1 cellular context compared by ENCODE assay signal in the genomic region with DNA sequence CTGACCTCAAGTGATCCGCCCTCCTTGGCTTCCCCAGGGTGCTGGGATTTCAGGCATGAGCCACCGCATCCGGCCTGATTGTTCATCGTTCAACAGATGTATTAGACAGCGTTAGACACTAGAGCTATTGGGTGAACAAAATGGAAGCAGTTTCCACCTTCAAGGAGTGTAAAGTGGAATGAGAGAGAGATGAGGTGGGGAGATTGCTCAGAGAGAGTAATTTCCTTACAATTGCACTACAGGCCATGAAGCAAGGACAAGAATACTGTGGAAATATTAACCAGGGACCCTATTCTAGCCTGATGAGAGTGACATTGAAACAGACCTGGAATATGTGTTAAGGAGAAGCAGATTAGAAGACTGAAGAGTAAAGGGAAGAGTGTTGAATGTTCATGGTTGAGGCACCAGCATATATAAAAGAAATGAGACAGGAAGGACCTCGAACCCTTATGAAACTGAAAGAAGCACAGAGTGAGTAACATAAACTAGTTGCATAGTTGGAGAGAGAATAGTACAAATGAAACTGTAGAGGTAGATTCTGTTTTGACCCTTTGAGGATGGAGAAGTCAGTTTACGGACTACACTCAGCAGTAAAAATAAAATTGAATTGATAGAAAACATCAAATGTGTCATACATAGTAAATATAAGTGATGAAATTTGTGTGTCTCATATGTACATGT.
TF ChIP-seq lines count a peak whose summit lies in the region.

No MANE protein-coding gene starts in this region.

TF ChIP-seq in GM23338, 12 proteins besides CTCF, POLR2A, EP300 and RAD21 (continued from another document):
- TF ChIP-seq, protein P1, sequence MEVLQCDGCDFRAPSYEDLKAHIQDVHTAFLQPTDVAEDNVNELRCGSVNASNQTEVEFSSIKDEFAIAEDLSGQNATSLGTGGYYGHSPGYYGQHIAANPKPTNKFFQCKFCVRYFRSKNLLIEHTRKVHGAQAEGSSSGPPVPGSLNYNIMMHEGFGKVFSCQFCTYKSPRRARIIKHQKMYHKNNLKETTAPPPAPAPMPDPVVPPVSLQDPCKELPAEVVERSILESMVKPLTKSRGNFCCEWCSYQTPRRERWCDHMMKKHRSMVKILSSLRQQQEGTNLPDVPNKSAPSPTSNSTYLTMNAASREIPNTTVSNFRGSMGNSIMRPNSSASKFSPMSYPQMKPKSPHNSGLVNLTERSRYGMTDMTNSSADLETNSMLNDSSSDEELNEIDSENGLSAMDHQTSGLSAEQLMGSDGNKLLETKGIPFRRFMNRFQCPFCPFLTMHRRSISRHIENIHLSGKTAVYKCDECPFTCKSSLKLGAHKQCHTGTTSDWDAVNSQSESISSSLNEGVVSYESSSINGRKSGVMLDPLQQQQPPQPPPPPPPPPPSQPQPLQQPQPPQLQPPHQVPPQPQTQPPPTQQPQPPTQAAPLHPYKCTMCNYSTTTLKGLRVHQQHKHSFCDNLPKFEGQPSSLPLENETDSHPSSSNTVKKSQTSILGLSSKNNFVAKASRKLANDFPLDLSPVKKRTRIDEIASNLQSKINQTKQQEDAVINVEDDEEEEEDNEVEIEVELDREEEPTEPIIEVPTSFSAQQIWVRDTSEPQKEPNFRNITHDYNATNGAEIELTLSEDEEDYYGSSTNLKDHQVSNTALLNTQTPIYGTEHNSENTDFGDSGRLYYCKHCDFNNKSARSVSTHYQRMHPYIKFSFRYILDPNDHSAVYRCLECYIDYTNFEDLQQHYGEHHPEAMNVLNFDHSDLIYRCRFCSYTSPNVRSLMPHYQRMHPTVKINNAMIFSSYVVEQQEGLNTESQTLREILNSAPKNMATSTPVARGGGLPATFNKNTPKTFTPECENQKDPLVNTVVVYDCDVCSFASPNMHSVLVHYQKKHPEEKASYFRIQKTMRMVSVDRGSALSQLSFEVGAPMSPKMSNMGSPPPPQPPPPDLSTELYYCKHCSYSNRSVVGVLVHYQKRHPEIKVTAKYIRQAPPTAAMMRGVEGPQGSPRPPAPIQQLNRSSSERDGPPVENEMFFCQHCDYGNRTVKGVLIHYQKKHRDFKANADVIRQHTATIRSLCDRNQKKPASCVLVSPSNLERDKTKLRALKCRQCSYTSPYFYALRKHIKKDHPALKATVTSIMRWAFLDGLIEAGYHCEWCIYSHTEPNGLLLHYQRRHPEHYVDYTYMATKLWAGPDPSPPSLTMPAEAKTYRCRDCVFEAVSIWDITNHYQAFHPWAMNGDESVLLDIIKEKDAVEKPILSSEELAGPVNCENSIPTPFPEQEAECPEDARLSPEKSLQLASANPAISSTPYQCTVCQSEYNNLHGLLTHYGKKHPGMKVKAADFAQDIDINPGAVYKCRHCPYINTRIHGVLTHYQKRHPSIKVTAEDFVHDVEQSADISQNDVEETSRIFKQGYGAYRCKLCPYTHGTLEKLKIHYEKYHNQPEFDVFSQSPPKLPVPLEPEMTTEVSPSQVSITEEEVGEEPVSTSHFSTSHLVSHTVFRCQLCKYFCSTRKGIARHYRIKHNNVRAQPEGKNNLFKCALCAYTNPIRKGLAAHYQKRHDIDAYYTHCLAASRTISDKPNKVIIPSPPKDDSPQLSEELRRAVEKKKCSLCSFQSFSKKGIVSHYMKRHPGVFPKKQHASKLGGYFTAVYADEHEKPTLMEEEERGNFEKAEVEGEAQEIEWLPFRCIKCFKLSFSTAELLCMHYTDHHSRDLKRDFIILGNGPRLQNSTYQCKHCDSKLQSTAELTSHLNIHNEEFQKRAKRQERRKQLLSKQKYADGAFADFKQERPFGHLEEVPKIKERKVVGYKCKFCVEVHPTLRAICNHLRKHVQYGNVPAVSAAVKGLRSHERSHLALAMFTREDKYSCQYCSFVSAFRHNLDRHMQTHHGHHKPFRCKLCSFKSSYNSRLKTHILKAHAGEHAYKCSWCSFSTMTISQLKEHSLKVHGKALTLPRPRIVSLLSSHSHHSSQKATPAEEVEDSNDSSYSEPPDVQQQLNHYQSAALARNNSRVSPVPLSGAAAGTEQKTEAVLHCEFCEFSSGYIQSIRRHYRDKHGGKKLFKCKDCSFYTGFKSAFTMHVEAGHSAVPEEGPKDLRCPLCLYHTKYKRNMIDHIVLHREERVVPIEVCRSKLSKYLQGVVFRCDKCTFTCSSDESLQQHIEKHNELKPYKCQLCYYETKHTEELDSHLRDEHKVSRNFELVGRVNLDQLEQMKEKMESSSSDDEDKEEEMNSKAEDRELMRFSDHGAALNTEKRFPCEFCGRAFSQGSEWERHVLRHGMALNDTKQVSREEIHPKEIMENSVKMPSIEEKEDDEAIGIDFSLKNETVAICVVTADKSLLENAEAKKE (CRISPR knock-in tag; IDR thresholded peaks at IDR 0.05) = no peak
- no peak for TF ChIP-seq STAT1 (IDR thresholded peaks at IDR 0.05; ENCODE audit: unreplicated experiment)
- TF ChIP-seq POLR2AphosphoS5 (IDR thresholded peaks at IDR 0.05; ENCODE audit: low read depth) = no peak
- TF ChIP-seq, protein P2, sequence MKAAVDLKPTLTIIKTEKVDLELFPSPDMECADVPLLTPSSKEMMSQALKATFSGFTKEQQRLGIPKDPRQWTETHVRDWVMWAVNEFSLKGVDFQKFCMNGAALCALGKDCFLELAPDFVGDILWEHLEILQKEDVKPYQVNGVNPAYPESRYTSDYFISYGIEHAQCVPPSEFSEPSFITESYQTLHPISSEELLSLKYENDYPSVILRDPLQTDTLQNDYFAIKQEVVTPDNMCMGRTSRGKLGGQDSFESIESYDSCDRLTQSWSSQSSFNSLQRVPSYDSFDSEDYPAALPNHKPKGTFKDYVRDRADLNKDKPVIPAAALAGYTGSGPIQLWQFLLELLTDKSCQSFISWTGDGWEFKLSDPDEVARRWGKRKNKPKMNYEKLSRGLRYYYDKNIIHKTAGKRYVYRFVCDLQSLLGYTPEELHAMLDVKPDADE (IDR thresholded peaks at IDR 0.05) = no peak
- TF ChIP-seq ZNF331 (CRISPR knock-in tag; IDR thresholded peaks at IDR 0.05; ENCODE audit: low read depth) = no peak
